12 cellular contexts compared by ENCODE assay signal in the genomic region with DNA sequence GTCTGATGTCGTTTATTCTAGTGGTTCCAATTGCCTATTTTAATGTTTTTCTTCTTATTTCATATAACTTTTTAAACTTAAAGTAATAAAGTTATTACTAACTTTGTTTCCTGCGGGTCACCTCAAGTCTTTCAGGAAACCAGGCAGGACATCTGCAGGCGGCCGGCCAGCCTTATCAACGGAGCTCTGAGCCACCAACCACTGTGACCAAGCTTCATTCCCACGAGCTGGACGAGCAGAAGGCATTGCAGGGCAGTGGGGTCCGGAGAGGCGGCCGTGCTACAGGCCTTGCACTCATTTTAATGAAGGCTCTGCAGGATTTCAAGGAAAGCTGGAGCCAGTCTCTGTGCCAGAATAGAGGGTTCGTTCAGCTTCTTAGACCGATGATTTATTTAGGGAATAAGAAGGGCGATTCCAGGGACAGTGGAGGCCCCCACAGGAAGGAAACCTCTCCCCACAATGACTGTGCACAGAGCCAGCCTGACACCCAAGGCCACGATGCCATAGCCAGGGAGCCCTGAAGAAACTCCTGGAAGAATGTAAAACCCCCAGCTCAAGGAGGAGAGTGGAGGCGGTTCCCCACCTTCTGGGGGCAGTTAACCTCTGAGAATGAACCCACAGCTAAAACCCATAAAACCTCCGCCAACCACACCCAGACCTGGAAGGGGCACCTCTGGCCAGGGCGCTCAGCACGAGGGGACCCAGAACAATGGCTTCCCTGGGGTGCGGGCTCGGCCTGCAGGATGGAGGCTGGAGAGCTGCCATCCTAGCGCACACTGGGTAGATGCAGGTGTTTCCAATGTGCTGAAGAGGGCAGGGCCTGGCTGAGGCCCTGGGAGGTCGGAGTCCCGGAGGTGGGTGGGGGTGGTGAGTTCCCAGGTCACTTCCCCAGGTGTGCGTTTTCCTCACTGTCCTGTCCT.
A peak's percentile ranks its signal among the peaks of the same experiment; 100 is the strongest.
DNase-seq lines count a peak whose midpoint lies in the region; ATAC-seq and TF ChIP-seq lines count a peak whose summit lies in the region.
"Had no signal": no experiment of that assay in that cellular context is flagged by ENCODE, and none has a peak within 500 bp of the region (broad histone marks: within the 10 kb centered on the region; RNA-seq: fewer than 3 reads in every experiment).

No MANE protein-coding gene starts in this region.

- H3K27me3 Mint-ChIP-seq in CD4-positive, alpha-beta T cell, result no peaks in the 10 kb centered on the region
- H3K27me3 Mint-ChIP-seq in activated naive CD8-positive, alpha-beta T cell, result no peaks in the 10 kb centered on the region
- H3K27me3 Mint-ChIP-seq in Calu3 (ENCODE audit: unreplicated experiment) (no peaks in the 10 kb centered on the region), progenitor cell of endocrine pancreas (no peaks in the 10 kb centered on the region)

- H3K9me3 ChIP-seq in CD4-positive, alpha-beta T cell (ENCODE audit: control insufficient read depth, low read length), result no peaks in the 10 kb centered on the region
- no peaks in the 10 kb centered on the region for H3K9me3 ChIP-seq in mesodermal cell (ENCODE audit: control insufficient read depth, low read length)
- H3K9me3 ChIP-seq: ovary had no signal

- no peak for ATAC-seq in CD4-positive, alpha-beta T cell (ENCODE audit: poor library complexity)
- ATAC-seq: activated CD4-positive, CD25-positive, alpha-beta regulatory T cell treated with anti-CD3 and anti-CD28 coated beads, Interleukin-2, amount 50 U/mL, for 24 hours had no signal

- H3K9me3 Mint-ChIP-seq in CD4-positive, alpha-beta T cell, result no peaks in the 10 kb centered on the region
- no peaks in the 10 kb centered on the region for H3K9me3 Mint-ChIP-seq in activated naive CD8-positive, alpha-beta T cell (ENCODE audit: low read depth)
- no peaks in the 10 kb centered on the region for H3K9me3 Mint-ChIP-seq in Calu3 (ENCODE audit: low read depth, unreplicated experiment)
- no peaks in the 10 kb centered on the region for H3K9me3 Mint-ChIP-seq in progenitor cell of endocrine pancreas (ENCODE audit: low read depth)

- CTCF ChIA-PET in CD4-positive, alpha-beta T cell (lab: Charles Lee), result interaction anchor here (0.7 kb wide), 1 partner anchor 54 kb away, joined by 4 read pairs; no protein-coding TSS in a partner anchor
- CTCF ChIA-PET in Calu3 (lab: Charles Lee), result no interaction called here

- intact Hi-C loops in CD4-positive, alpha-beta T cell (cut with DNase I, micrococcal nuclease), result no loop called here
- intact Hi-C loops in Calu3 (cut with micrococcal nuclease; ENCODE audit: unreplicated experiment), result no loop called here

- no TSS peak for BruUV-seq in Calu3 (replicated peaks; lab: Mats Ljungman, UMichigan)

- H3K36me3 Mint-ChIP-seq in CD4-positive, alpha-beta T cell (ENCODE audit: low read depth), result peaks cover 81% of the 10 kb centered on the region
- H3K36me3 Mint-ChIP-seq in activated naive CD8-positive, alpha-beta T cell, result no peaks in the 10 kb centered on the region
- H3K36me3 Mint-ChIP-seq in Calu3 (ENCODE audit: insufficient read depth, unreplicated experiment), result no peaks in the 10 kb centered on the region
- no peaks in the 10 kb centered on the region for H3K36me3 Mint-ChIP-seq in progenitor cell of endocrine pancreas (ENCODE audit: insufficient read depth)

- peak overlapping the region; percentile 30 for H3K4me3 Mint-ChIP-seq in CD4-positive, alpha-beta T cell
- H3K4me3 Mint-ChIP-seq in activated naive CD8-positive, alpha-beta T cell, result no peak overlapping the region
- H3K4me3 Mint-ChIP-seq in Calu3 (ENCODE audit: low read depth, unreplicated experiment) (no peak overlapping the region), progenitor cell of endocrine pancreas (ENCODE audit: low read depth) (no peak overlapping the region)

- peak overlapping the region; percentile 10 for H3K27ac ChIP-seq in CD4-positive, alpha-beta T cell (ENCODE audit: low read depth, low read length)
- peak overlapping the region; percentile 23 for H3K27ac ChIP-seq in HL-60 (replicated peaks)
- H3K27ac ChIP-seq in mesodermal cell (ENCODE audit: low read depth, low read length, severe bottlenecking), result peak overlapping the region; percentile 30
- H3K27ac ChIP-seq: ovary had no signal

- no peak for TF ChIP-seq CTCF in CD4-positive, alpha-beta T cell (IDR thresholded peaks at IDR 0.05)
- TF ChIP-seq CTCF in HL-60 (IDR thresholded peaks at IDR 0.05; ENCODE audit: insufficient read depth, low read length) (no peak), Calu3 (IDR thresholded peaks at IDR 0.05; ENCODE audit: unreplicated experiment) (no peak), progenitor cell of endocrine pancreas (IDR thresholded peaks at IDR 0.05; ENCODE audit: unreplicated experiment) (no peak)

- peak overlapping the region; percentile 78 for H3K27ac Mint-ChIP-seq in CD4-positive, alpha-beta T cell
- peak overlapping the region; percentile 79 for H3K27ac Mint-ChIP-seq in activated naive CD8-positive, alpha-beta T cell
- H3K27ac Mint-ChIP-seq in Calu3 (ENCODE audit: unreplicated experiment) (no peak overlapping the region), progenitor cell of endocrine pancreas (no peak overlapping the region)

- POLR2A ChIA-PET in CD4-positive, alpha-beta T cell (lab: Charles Lee), result interaction anchor here (0.8 to 2.1 kb wide), 2 partner anchors 8 to 10 kb away, joined by 3 to 7 read pairs; no protein-coding TSS in a partner anchor

- no peak overlapping the region for H3K4me3 ChIP-seq in HL-60 (replicated peaks; ENCODE audit: insufficient read depth, low read length)
- no peak overlapping the region for H3K4me3 ChIP-seq in mesodermal cell (ENCODE audit: extremely low read depth, insufficient read depth, low read length, poor library complexity, severe bottlenecking)
- H3K4me3 ChIP-seq: ovary had no signal

- no peaks in the 10 kb centered on the region for H3K27me3 ChIP-seq in CD4-positive, alpha-beta T cell (ENCODE audit: control insufficient read depth, insufficient read depth, low read length)
- no peaks in the 10 kb centered on the region for H3K27me3 ChIP-seq in HL-60 (ENCODE audit: insufficient read depth, poor library complexity, severe bottlenecking)
- H3K27me3 ChIP-seq: ovary had no signal

- no peak for DNase-seq in CD4-positive, alpha-beta T cell
- no peak for DNase-seq in HL-60 (ENCODE audit: low read depth in 1 of 2, low spot score in 1 of 2)
- DNase-seq in Calu3, result no peak
- DNase-seq in progenitor cell of endocrine pancreas (ENCODE audit: low spot score, unreplicated experiment), result no peak
- DNase-seq in activated gamma-delta T cell treated with Interleukin-2 at 50 U/mL for 16 hours, result no peak
- no peak for DNase-seq in islet precursor cell
- DNase-seq: NCI-H1694 treated with DMSO at 0.1 percent for 48 hours; ovary; stimulated activated CD4-positive, alpha-beta T cell treated with anti-CD3 and anti-CD28 coated beads, Interleukin-2, amount 100 ng/mL, for 48 hours had no signal

- peaks cover 75% of the 10 kb centered on the region for H3K36me3 ChIP-seq in mesodermal cell (ENCODE audit: control insufficient read depth, insufficient read depth, low read length)
- H3K36me3 ChIP-seq: ovary had no signal

- WGBS in mesodermal cell (ENCODE audit: insufficient coverage in 2 of 2), 2 experiments, result 87 to 89% methylated on average over 16 to 19 of the region's 24 CpGs

- H3K4me1 ChIP-seq in mesodermal cell (ENCODE audit: control insufficient read depth, insufficient read depth, low read length, poor library complexity, severe bottlenecking), result peaks cover 15% of the 10 kb centered on the region

- H3K4me1 Mint-ChIP-seq in CD4-positive, alpha-beta T cell (ENCODE audit: low read depth), result peaks cover 64% of the 10 kb centered on the region
- H3K4me1 Mint-ChIP-seq in activated naive CD8-positive, alpha-beta T cell (ENCODE audit: low read depth), result peaks cover 49% of the 10 kb centered on the region
- H3K4me1 Mint-ChIP-seq in Calu3 (ENCODE audit: low read depth, unreplicated experiment), result no peaks in the 10 kb centered on the region
- H3K4me1 Mint-ChIP-seq in progenitor cell of endocrine pancreas (ENCODE audit: low read depth), result no peaks in the 10 kb centered on the region

Comparison
In these comparisons a context has a peak if more than half of its experiments do, and no peak if none do; other contexts are left out.
1. H3K27ac Mint-ChIP-seq: peak in CD4-positive, alpha-beta T cell (single experiment) and activated naive CD8-positive, alpha-beta T cell (single experiment); none in Calu3 (single experiment) and progenitor cell of endocrine pancreas (single experiment).
2. Peak in every context shown above with its lines, with median percentiles within 50 percentile points of each other: H3K27ac ChIP-seq.